In the genomic region with DNA sequence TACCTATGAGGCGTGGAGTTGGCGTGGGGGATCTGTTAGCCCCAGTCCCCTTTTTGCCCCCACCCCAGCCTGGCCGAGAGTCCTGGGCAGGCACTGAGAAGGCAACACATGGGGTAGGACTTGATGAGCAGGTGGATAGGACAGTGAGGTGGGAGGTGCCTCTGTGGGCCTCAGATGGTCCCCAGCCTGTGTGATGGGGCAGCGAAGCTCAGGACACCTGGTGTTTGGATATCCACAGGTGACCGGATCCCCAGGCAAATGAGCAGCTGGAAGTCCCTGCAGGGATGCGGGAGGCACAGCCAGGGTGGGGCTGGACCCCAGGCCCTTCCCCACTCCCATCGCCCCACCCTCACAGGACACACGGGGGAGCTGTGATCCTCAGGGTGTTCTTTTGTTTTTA, we compare ENCODE assay signal across 2 cellular contexts.
TF ChIP-seq lines count a peak whose summit lies in the region.

No MANE protein-coding gene starts in this region.

TF ChIP-seq in SK-N-SH, 30 proteins besides CTCF, POLR2A, EP300 and RAD21:
- no peak for TF ChIP-seq RFX5 (IDR thresholded peaks at IDR 0.05; ENCODE audit: low read length)

TF ChIP-seq in SK-N-SH treated with all-trans-retinoic acid at 6 μM for 48 hours, 23 proteins besides CTCF, POLR2A, EP300 and RAD21:
- TF ChIP-seq, protein P1, sequence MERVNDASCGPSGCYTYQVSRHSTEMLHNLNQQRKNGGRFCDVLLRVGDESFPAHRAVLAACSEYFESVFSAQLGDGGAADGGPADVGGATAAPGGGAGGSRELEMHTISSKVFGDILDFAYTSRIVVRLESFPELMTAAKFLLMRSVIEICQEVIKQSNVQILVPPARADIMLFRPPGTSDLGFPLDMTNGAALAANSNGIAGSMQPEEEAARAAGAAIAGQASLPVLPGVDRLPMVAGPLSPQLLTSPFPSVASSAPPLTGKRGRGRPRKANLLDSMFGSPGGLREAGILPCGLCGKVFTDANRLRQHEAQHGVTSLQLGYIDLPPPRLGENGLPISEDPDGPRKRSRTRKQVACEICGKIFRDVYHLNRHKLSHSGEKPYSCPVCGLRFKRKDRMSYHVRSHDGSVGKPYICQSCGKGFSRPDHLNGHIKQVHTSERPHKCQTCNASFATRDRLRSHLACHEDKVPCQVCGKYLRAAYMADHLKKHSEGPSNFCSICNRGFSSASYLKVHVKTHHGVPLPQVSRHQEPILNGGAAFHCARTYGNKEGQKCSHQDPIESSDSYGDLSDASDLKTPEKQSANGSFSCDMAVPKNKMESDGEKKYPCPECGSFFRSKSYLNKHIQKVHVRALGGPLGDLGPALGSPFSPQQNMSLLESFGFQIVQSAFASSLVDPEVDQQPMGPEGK (CRISPR knock-in tag; IDR thresholded peaks at IDR 0.05; ENCODE audit: borderline replicate concordance), result no peak
- no peak for TF ChIP-seq RARB (CRISPR knock-in tag; IDR thresholded peaks at IDR 0.05)
- TF ChIP-seq TOX (CRISPR knock-in tag; IDR thresholded peaks at IDR 0.05; ENCODE audit: borderline replicate concordance), result no peak
- no peak for TF ChIP-seq GLIS3 (CRISPR knock-in tag; IDR thresholded peaks at IDR 0.05)
- no peak for TF ChIP-seq ZNF8 (CRISPR knock-in tag; IDR thresholded peaks at IDR 0.05)
- TF ChIP-seq OSR1 (CRISPR knock-in tag; IDR thresholded peaks at IDR 0.05), result no peak
- TF ChIP-seq ZC3H10 (CRISPR knock-in tag; IDR thresholded peaks at IDR 0.05), result no peak
- no peak for TF ChIP-seq ESRRG (CRISPR knock-in tag; IDR thresholded peaks at IDR 0.05)
- no peak for TF ChIP-seq PPARA (CRISPR knock-in tag; IDR thresholded peaks at IDR 0.05; ENCODE audit: borderline replicate concordance)
- no peak for TF ChIP-seq SNAI2 (CRISPR knock-in tag; IDR thresholded peaks at IDR 0.05)
- no peak for TF ChIP-seq ARNTL (CRISPR knock-in tag; IDR thresholded peaks at IDR 0.05; ENCODE audit: borderline replicate concordance, low read depth)
- no peak for TF ChIP-seq ZNF565 (CRISPR knock-in tag; conservative IDR thresholded peaks at IDR 0.05; ENCODE audit: low read depth)
- TF ChIP-seq BACH2 (CRISPR knock-in tag; IDR thresholded peaks at IDR 0.05; ENCODE audit: borderline replicate concordance), result no peak
- TF ChIP-seq CSDC2 (CRISPR knock-in tag; IDR thresholded peaks at IDR 0.05), result no peak
- no peak for TF ChIP-seq ZNF70 (CRISPR knock-in tag; IDR thresholded peaks at IDR 0.05)
- TF ChIP-seq ISL1 (CRISPR knock-in tag; IDR thresholded peaks at IDR 0.05), result no peak
- no peak for TF ChIP-seq ZFP30 (CRISPR knock-in tag; IDR thresholded peaks at IDR 0.05)
TF ChIP-seq in SK-N-SH treated with all-trans-retinoic acid at 6 μM for 48 hours: peak in this region for 0.
